34 cellular contexts compared by ENCODE assay signal in genomic region chr10:83254698-83255097, GRCh38.
"Had no signal": no experiment of that assay in that cellular context is flagged by ENCODE, and none has a peak within 500 bp of the region (broad histone marks: within the 10 kb centered on the region; RNA-seq: fewer than 3 reads in every experiment).

No MANE protein-coding gene starts in this region.

- H3K27me3 ChIP-seq: adrenal gland, ascending aorta, body of pancreas, brain microvascular endothelial cell, breast epithelium, cardiac muscle cell had no signal

- H3K4me3 ChIP-seq: adrenal gland, ascending aorta, body of pancreas, breast epithelium, cardiac muscle cell had no signal

- FAIRE-seq: astrocyte, bronchial epithelial cell had no signal

- H3K36me3 ChIP-seq: adrenal gland, ascending aorta, brain microvascular endothelial cell, breast epithelium, cardiac muscle cell had no signal

- H3K27ac ChIP-seq: adrenal gland, ascending aorta, body of pancreas, brain microvascular endothelial cell, breast epithelium, cardiac muscle cell had no signal

- H3K4me1 ChIP-seq: adrenal gland, ascending aorta, body of pancreas, breast epithelium had no signal

- ATAC-seq: activated naive CD4-positive, alpha-beta T cell treated with anti-CD3 and anti-CD28 coated beads, Interleukin-2, amount 50 U/mL, for 72 hours; activated naive CD8-positive, alpha-beta T cell treated with anti-CD3 and anti-CD28 coated beads, Interleukin-2, amount 50 U/mL, for 24 hours; activated T-cell treated with anti-CD3 and anti-CD28 coated beads, Interleukin-2, amount 50 U/mL, for 4 hours; activated T-cell treated with anti-CD3 and anti-CD28 coated beads, Interleukin-2, amount 50 U/mL, for 72 hours; activated T-helper 17 cell treated with anti-CD3 and anti-CD28 coated beads, Interleukin-2, amount 50 U/mL, for 72 hours; body of pancreas had no signal

- DNase-seq: activated effector memory CD4-positive, alpha-beta T cell treated with anti-CD3 and anti-CD28 coated beads, Interleukin-2, amount 50 U/mL, for 16 hours; activated effector memory CD4-positive, alpha-beta T cell treated with Interleukin-2 at 50 U/mL for 16 hours; activated gamma-delta T cell; activated gamma-delta T cell treated with Interleukin-2 at 50 U/mL for 16 hours; activated naive CD4-positive, alpha-beta T cell; activated naive CD4-positive, alpha-beta T cell treated with anti-CD3 and anti-CD28 coated beads for 36 hours; activated naive CD4-positive, alpha-beta T cell treated with anti-CD3 and anti-CD28 coated beads, Interleukin-2, amount 10 ng/mL, durations not matched to agents 7 days and 5 days; activated naive CD4-positive, alpha-beta T cell treated with anti-CD3 and anti-CD28 coated beads, Interleukin-2, amount 50 U/mL, for 16 hours; activated naive CD4-positive, alpha-beta T cell treated with Interleukin-2 at 50 U/mL for 16 hours; activated naive CD8-positive, alpha-beta T cell treated with anti-CD3 and anti-CD28 coated beads for 36 hours; activated naive CD8-positive, alpha-beta T cell treated with anti-CD3 and anti-CD28 coated beads, Interleukin-2, amount 10 ng/mL, durations not matched to agents 7 days and 5 days; activated naive CD8-positive, alpha-beta T cell treated with anti-CD3 and anti-CD28 coated beads, Interleukin-2, amount 50 U/mL, for 24 hours; activated T-cell treated with anti-CD3 and anti-CD28 coated beads, Interleukin-2, amount 50 U/mL, for 1 hour; activated T-cell treated with anti-CD3 and anti-CD28 coated beads, Interleukin-2, amount 50 U/mL, for 24 hours; activated T-cell treated with anti-CD3 and anti-CD28 coated beads, Interleukin-2, amount 50 U/mL, for 4 hours; activated T-cell treated with anti-CD3 and anti-CD28 coated beads, Interleukin-2, amount 50 U/mL, for 48 hours; activated T-cell treated with anti-CD3 and anti-CD28 coated beads, Interleukin-2, amount 50 U/mL, for 72 hours; adrenal gland; amniotic stem cell; amygdala; anterior cingulate cortex; aorta; body of pancreas; brain microvascular endothelial cell; caudate nucleus; central memory CD4-positive, alpha-beta T cell; cerebellar nuclear complex had no signal
